8 cellular contexts compared by ENCODE assay signal in the genomic region with DNA sequence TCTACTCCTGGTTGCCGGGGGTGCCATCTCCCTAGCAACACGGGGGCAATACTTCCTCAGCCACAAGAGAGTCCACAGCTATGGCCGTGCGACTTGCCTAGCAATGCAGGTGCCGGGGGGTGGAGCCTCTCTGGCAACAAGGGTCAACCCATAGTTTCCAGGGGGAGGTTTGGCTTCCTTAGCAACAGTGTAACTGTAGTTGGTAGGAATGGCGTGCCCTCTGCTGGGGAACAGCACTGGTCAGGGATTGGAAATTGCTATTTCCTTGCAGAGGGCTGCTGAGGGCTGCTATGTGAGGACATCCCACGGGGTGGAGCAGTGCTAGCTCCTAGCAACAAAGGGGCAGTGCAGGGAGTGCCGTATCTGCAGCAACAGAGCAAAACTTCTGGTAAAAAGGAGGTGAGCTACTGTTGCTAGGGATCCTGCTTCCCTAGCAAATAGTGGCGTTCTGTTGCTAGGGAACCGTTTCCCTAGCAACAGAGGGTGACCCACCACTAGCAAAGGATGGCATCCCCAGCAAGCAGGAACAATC. TPM values are rescaled to one million over a fixed set of nuclear protein-coding genes. Genes with fewer than 3 reads are reported as not detected.
DNase-seq lines count a peak whose midpoint lies in the region; ATAC-seq and TF ChIP-seq lines count a peak whose summit lies in the region.

No MANE protein-coding gene starts in this region.

- H3K36me3 ChIP-seq in BLaER1 (peaks cover 67% of the 10 kb centered on the region), brain microvascular endothelial cell (replicated peaks) (peaks cover 40% of the 10 kb centered on the region), right lobe of liver (no peaks in the 10 kb centered on the region)

- H3K4me1 Mint-ChIP-seq in activated T-cell treated with anti-CD3 and anti-CD28 coated beads, Interleukin-2, amount 50 U/mL, for 4 hours (ENCODE audit: low read depth) = no peaks in the 10 kb centered on the region

- H3K4me3 ChIP-seq in BLaER1 (no peak overlapping the region), brain microvascular endothelial cell (ENCODE audit: low read depth, low read length) (no peak overlapping the region), right lobe of liver (no peak overlapping the region)

- peak overlapping the region; percentile 76 for H3K4me2 ChIP-seq in BLaER1

- WGBS in right lobe of liver (ENCODE audit: insufficient coverage, low coverage, low lambda C conversion rate, missing lambda C conversion rate) = 60% methylated on average over 2 of the region's 10 CpGs

- no peaks in the 10 kb centered on the region for H3K9me3 Mint-ChIP-seq in activated T-cell treated with anti-CD3 and anti-CD28 coated beads, Interleukin-2, amount 50 U/mL, for 4 hours

- H3K4me3 Mint-ChIP-seq in activated T-cell treated with anti-CD3 and anti-CD28 coated beads, Interleukin-2, amount 50 U/mL, for 4 hours = no peak overlapping the region

- 0 out of 2 replicates have a peak overlapping the region, but pooled peaks have one; percentile 30 for H3K27ac ChIP-seq in BLaER1
- peak overlapping the region; percentile 20 for H3K27ac ChIP-seq in brain microvascular endothelial cell
- no peak overlapping the region for H3K27ac ChIP-seq in right lobe of liver

- H3K9me3 ChIP-seq in BLaER1 = no peaks in the 10 kb centered on the region
- H3K9me3 ChIP-seq in right lobe of liver = no peaks in the 10 kb centered on the region

- H4K20me1 ChIP-seq in BLaER1 = peaks cover 17% of the 10 kb centered on the region

- H3K9ac ChIP-seq in BLaER1 = 0 out of 2 replicates have a peak overlapping the region, but pooled peaks have one; percentile 38

- TF ChIP-seq CTCF in brain microvascular endothelial cell (IDR thresholded peaks at IDR 0.05; ENCODE audit: low read depth, low read length, missing control alignments) (peak; percentile 80), right lobe of liver (IDR thresholded peaks at IDR 0.05) (no peak)

- in situ Hi-C loops in brain microvascular endothelial cell (cut with HindIII; ENCODE audit: low pct_ligation_motif_present, low sequenced_read_pairs) = no loop called here

- H3K27me3 Mint-ChIP-seq in activated T-cell treated with anti-CD3 and anti-CD28 coated beads, Interleukin-2, amount 50 U/mL, for 4 hours (ENCODE audit: low read depth) = no peaks in the 10 kb centered on the region

- H3K36me3 Mint-ChIP-seq in activated T-cell treated with anti-CD3 and anti-CD28 coated beads, Interleukin-2, amount 50 U/mL, for 4 hours (ENCODE audit: insufficient read depth) = peaks cover 14% of the 10 kb centered on the region

- DNase-seq in NCI-H128 (lab: John Stamatoyannopoulos, UW; ENCODE audit: unreplicated experiment) (peak; percentile 79), brain microvascular endothelial cell (peak; percentile 80), right lobe of liver (no peak), HuH-7.5 (ENCODE audit: low spot score) (no peak), GM19238 (ENCODE audit: insufficient read length, low spot score) (no peak)
- no peak for DNase-seq in activated T-cell treated with anti-CD3 and anti-CD28 coated beads, Interleukin-2, amount 50 U/mL, for 4 hours

- ATAC-seq in right lobe of liver (peak in 3 of 4 donors; percentile 9 to 24 (median 21)), GM19397 (IDR thresholded peaks at IDR 0.05; ENCODE audit: unreplicated experiment) (no peak)
- no peak for ATAC-seq in activated T-cell treated with anti-CD3 and anti-CD28 coated beads, Interleukin-2, amount 50 U/mL, for 4 hours

- peaks cover 37% of the 10 kb centered on the region for H3K4me1 ChIP-seq in BLaER1
- H3K4me1 ChIP-seq in right lobe of liver = no peaks in the 10 kb centered on the region

- no peaks in the 10 kb centered on the region for H3K27me3 ChIP-seq in BLaER1
- H3K27me3 ChIP-seq in brain microvascular endothelial cell (replicated peaks) = no peaks in the 10 kb centered on the region
- H3K27me3 ChIP-seq in right lobe of liver = no peaks in the 10 kb centered on the region

- intact Hi-C loops in right lobe of liver (cut with DNase I) = no loop called here

- TF ChIP-seq POLR2A in right lobe of liver (IDR thresholded peaks at IDR 0.05) = no peak

RNA-seq across cellular contexts. Expression of gene TMC4, which starts 7.0 kb away (rescaled TPM):
- 1 to 10 TPM in 3 of 6 experiments, under 1 TPM in 3; 0.18 to 2.4 (median 1.1) TPM for total RNA-seq in right lobe of liver
- total RNA-seq in activated T-cell treated with anti-CD3 and anti-CD28 coated beads, Interleukin-2, amount 50 U/mL, for 4 hours = under 1 TPM; 0.63 to 0.98 (median 0.79) TPM

RNA-seq across cellular contexts. Expression of gene MBOAT7, which starts 9.4 kb away (rescaled TPM):
- 10 to 100 TPM; 26.6 to 57.7 (median 32.9) TPM for total RNA-seq in right lobe of liver
- 100 to 1,000 TPM in 2 of 3 donors, 10 to 100 TPM in 1; 96.3 to 122 (median 108) TPM for total RNA-seq in activated T-cell treated with anti-CD3 and anti-CD28 coated beads, Interleukin-2, amount 50 U/mL, for 4 hours

RNA-seq across cellular contexts. Expression of gene TSEN34, which starts 11.1 kb away (rescaled TPM):
- 10 to 100 TPM; 11.8 to 31.9 (median 17.9) TPM for total RNA-seq in right lobe of liver
- 10 to 100 TPM; 22.7 to 29.1 (median 25.9) TPM for total RNA-seq in activated T-cell treated with anti-CD3 and anti-CD28 coated beads, Interleukin-2, amount 50 U/mL, for 4 hours

RNA-seq across cellular contexts. Expression of gene LENG1, which starts 20.5 kb away (rescaled TPM):
- 1 to 10 TPM; 1.2 to 3.5 (median 3.2) TPM for total RNA-seq in right lobe of liver
- 1 to 10 TPM; 5.6 to 9.7 (median 9.2) TPM for total RNA-seq in activated T-cell treated with anti-CD3 and anti-CD28 coated beads, Interleukin-2, amount 50 U/mL, for 4 hours

RNA-seq across cellular contexts. Expression of gene RPS9, which starts 20.7 kb away (rescaled TPM):
- 100 to 1,000 TPM; 399 to 706 (median 486) TPM for total RNA-seq in right lobe of liver
- 1,000 to 10,000 TPM; 2,430 to 2,508 (median 2,489) TPM for total RNA-seq in activated T-cell treated with anti-CD3 and anti-CD28 coated beads, Interleukin-2, amount 50 U/mL, for 4 hours

Comparison
In these comparisons a context has a peak if more than half of its experiments do, and no peak if none do; other contexts are left out.
1. H3K27ac ChIP-seq: peak in BLaER1 (single experiment) and brain microvascular endothelial cell (single experiment); none in right lobe of liver (0 of 3).
2. DNase-seq: peak in NCI-H128 (single experiment) and brain microvascular endothelial cell (single experiment); none in right lobe of liver (0 of 3), HuH-7.5 (single experiment), GM19238 (single experiment) and activated T-cell treated with anti-CD3 and anti-CD28 coated beads, Interleukin-2, amount 50 U/mL, for 4 hours (single experiment).
3. ATAC-seq: peak in right lobe of liver (3 of 4); none in GM19397 (single experiment) and activated T-cell treated with anti-CD3 and anti-CD28 coated beads, Interleukin-2, amount 50 U/mL, for 4 hours (0 of 2).